In the genomic region with DNA sequence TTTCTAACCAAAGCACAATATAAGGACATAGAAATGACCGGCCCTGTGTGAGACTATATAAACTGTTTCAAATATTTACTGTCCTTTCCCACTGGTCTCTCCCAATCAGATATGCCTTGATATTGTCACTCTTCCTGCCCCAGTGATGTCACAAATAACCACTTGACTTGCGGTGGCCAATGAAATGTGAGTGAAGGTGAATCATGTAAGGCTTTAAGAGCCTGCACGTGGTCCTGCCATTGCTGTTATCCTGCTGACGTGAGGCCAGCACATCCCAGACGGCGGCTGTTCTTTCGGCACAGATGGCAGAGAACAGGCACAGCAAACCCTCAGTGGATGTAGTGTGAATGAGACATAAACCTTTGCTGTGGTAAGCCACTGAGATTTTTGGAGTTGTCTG, we compare ENCODE assay signal across 19 cellular contexts. TPM values are rescaled to one million over a fixed set of nuclear protein-coding genes. Genes with fewer than 3 reads are reported as not detected.
DNase-seq lines count a peak whose midpoint lies in the region; ATAC-seq and TF ChIP-seq lines count a peak whose summit lies in the region.
"Had no signal": no experiment of that assay in that cellular context is flagged by ENCODE, and none has a peak within 500 bp of the region (broad histone marks: within the 10 kb centered on the region; RNA-seq: fewer than 3 reads in every experiment).

No MANE protein-coding gene starts in this region.

- H3K27me3 ChIP-seq in heart left ventricle (no peaks in the 10 kb centered on the region), endodermal cell (ENCODE audit: control insufficient read depth, insufficient read depth, low read length, poor library complexity, severe bottlenecking) (no peaks in the 10 kb centered on the region), esophagus squamous epithelium (no peaks in the 10 kb centered on the region), gastrocnemius medialis (no peaks in the 10 kb centered on the region), upper lobe of left lung (no peaks in the 10 kb centered on the region)
- H3K27me3 ChIP-seq: neural progenitor cell, suprapubic skin had no signal

- TF ChIP-seq POLR2A in heart left ventricle (IDR thresholded peaks at IDR 0.05) (no peak), esophagus squamous epithelium (IDR thresholded peaks at IDR 0.05) (no peak), gastrocnemius medialis (IDR thresholded peaks at IDR 0.05) (no peak), upper lobe of left lung (IDR thresholded peaks at IDR 0.05) (no peak)

- in situ Hi-C loops in SK-MEL-5 (cut with HindIII; ENCODE audit: low pct_unique_long_range_greater_than_20kb, low sequenced_read_pairs) (no loop called here), gastrocnemius medialis (cut with MboI; ENCODE audit: low sequenced_read_pairs in 4 of 4) (no loop called here)

- no peak overlapping the region for H3K4me3 ChIP-seq in heart left ventricle
- H3K4me3 ChIP-seq in endodermal cell (ENCODE audit: low read length) = no peak overlapping the region
- H3K4me3 ChIP-seq in esophagus squamous epithelium = no peak overlapping the region
- H3K4me3 ChIP-seq in gastrocnemius medialis = no peak overlapping the region
- H3K4me3 ChIP-seq in upper lobe of left lung = no peak overlapping the region
- H3K4me3 ChIP-seq: neural progenitor cell, suprapubic skin had no signal

- peaks cover 5% of the 10 kb centered on the region for H3K4me1 Mint-ChIP-seq in endodermal cell

- peaks cover 0 to under 1% (median 0%) of the 10 kb centered on the region in 12 donors for H3K4me1 ChIP-seq in heart left ventricle
- peaks cover 5% of the 10 kb centered on the region for H3K4me1 ChIP-seq in endodermal cell (ENCODE audit: control insufficient read depth, insufficient read depth, low read length)
- peaks cover 0 to 13% (median 2%) of the 10 kb centered on the region in 3 donors for H3K4me1 ChIP-seq in esophagus squamous epithelium
- no peaks in the 10 kb centered on the region for H3K4me1 ChIP-seq in gastrocnemius medialis
- peaks cover 0 to 3% (median 0%) of the 10 kb centered on the region in 4 donors for H3K4me1 ChIP-seq in upper lobe of left lung
- H3K4me1 ChIP-seq: neural progenitor cell had no signal

- H3K4me3 Mint-ChIP-seq in endodermal cell = no peak overlapping the region
- H3K4me3 Mint-ChIP-seq: neural progenitor cell, T-helper 17 cell had no signal

- no peaks in the 10 kb centered on the region for H3K27me3 Mint-ChIP-seq in endodermal cell (ENCODE audit: insufficient read depth)
- H3K27me3 Mint-ChIP-seq: T-helper 17 cell had no signal

- peaks cover 84% of the 10 kb centered on the region for H3K36me3 Mint-ChIP-seq in endodermal cell (ENCODE audit: low read depth)

- DNase-seq in heart left ventricle (peak in 1 of 5 donors; percentile 37), Right ventricle myocardium superior (no peak), SK-MEL-5 (ENCODE audit: low read depth, low spot score) (peak; percentile 15), endodermal cell (peak; percentile 45), esophagus squamous epithelium (lab: John Stamatoyannopoulos, UW) (no peak), gastrocnemius medialis (no peak), upper lobe of left lung (no peak)
- DNase-seq: activated effector memory CD4-positive, alpha-beta T cell treated with Interleukin-2 at 50 U/mL for 16 hours; Caco-2; effector CD4-positive, alpha-beta T cell; NCI-H2171 treated with DMSO at 0.1 percent for 48 hours; T-helper 17 cell had no signal

- 61 to 74% (median 68%) methylated on average over 7 of the region's 7 CpGs for WGBS in heart left ventricle, 4 donors
- WGBS in endodermal cell (ENCODE audit: insufficient coverage in 1 of 2, insufficient read length in 1 of 2), 2 experiments = 96 to 97% methylated on average over 7 of the region's 7 CpGs
- WGBS in esophagus squamous epithelium, 2 donors = 93% methylated on average over 5 to 7 of the region's 7 CpGs
- WGBS in upper lobe of left lung, 2 donors = 89% methylated on average over 7 of the region's 7 CpGs

- no peak overlapping the region for H3K9ac ChIP-seq in endodermal cell (ENCODE audit: extremely low read depth, low read length, poor library complexity, severe bottlenecking)
- H3K9ac ChIP-seq: neural progenitor cell had no signal

- H3K36me3 ChIP-seq in heart left ventricle (peaks cover 0 to 87% (median 81%) of the 10 kb centered on the region in 9 donors), endodermal cell (ENCODE audit: control insufficient read depth, insufficient read depth, low read length) (peaks cover 78% of the 10 kb centered on the region), esophagus squamous epithelium (peaks cover 20 to 89% (median 30%) of the 10 kb centered on the region in 3 donors), gastrocnemius medialis (peaks cover 0 to 43% of the 10 kb centered on the region in 2 donors), upper lobe of left lung (peaks cover 6 to 89% (median 58%) of the 10 kb centered on the region in 4 donors)
- H3K36me3 ChIP-seq: neural progenitor cell had no signal

- intact Hi-C loops in heart left ventricle (cut with DNase I) (no loop called here), Right ventricle myocardium superior (cut with DNase I) (no loop called here), esophagus squamous epithelium (cut with DNase I) (no loop called here), gastrocnemius medialis (cut with DNase I; ENCODE audit: low total_unique reads) (no loop called here)

- no peak for TF ChIP-seq CTCF in heart left ventricle (IDR thresholded peaks at IDR 0.05)
- TF ChIP-seq CTCF in endodermal cell (conservative IDR thresholded peaks at IDR 0.05) = no peak
- TF ChIP-seq CTCF in esophagus squamous epithelium (IDR thresholded peaks at IDR 0.05) = no peak
- TF ChIP-seq CTCF in gastrocnemius medialis (IDR thresholded peaks at IDR 0.05 in 4 of 5, conservative IDR thresholded peaks at IDR 0.05 in 1 of 5) = no peak
- no peak for TF ChIP-seq CTCF in upper lobe of left lung (IDR thresholded peaks at IDR 0.05)

- peaks cover 8% of the 10 kb centered on the region for H3K9me3 Mint-ChIP-seq in endodermal cell
- H3K9me3 Mint-ChIP-seq: neural progenitor cell had no signal

- H3K27ac ChIP-seq in heart left ventricle (no peak overlapping the region), endodermal cell (ENCODE audit: low read depth, low read length) (no peak overlapping the region), esophagus squamous epithelium (no peak overlapping the region), gastrocnemius medialis (no peak overlapping the region), upper lobe of left lung (no peak overlapping the region)
- H3K27ac ChIP-seq: neural progenitor cell, suprapubic skin had no signal

- ATAC-seq in heart left ventricle (peak in 3 of 4 donors; percentile 36 to 67 (median 66)), Right ventricle myocardium superior (ENCODE audit: poor library complexity) (no peak), gastrocnemius medialis (no peak), upper lobe of left lung (ENCODE audit: low FRiP score in 2 of 2) (no peak), GM18858 (IDR thresholded peaks at IDR 0.05; ENCODE audit: unreplicated experiment) (no peak)
- ATAC-seq: T-helper 17 cell had no signal

- no peak for TF ChIP-seq EP300 in upper lobe of left lung (IDR thresholded peaks at IDR 0.05)

- H3K27ac Mint-ChIP-seq in endodermal cell = no peak overlapping the region
- H3K27ac Mint-ChIP-seq: neural progenitor cell had no signal

- H3K9me3 ChIP-seq in heart left ventricle (no peaks in the 10 kb centered on the region), endodermal cell (ENCODE audit: control insufficient read depth, low read length) (peaks cover 5% of the 10 kb centered on the region), esophagus squamous epithelium (no peaks in the 10 kb centered on the region), gastrocnemius medialis (no peaks in the 10 kb centered on the region), upper lobe of left lung (no peaks in the 10 kb centered on the region)
- H3K9me3 ChIP-seq: Caco-2, suprapubic skin had no signal

RNA-seq across cellular contexts. Expression of a gene that starts 5.4 kb away (rescaled TPM):
- 1 to 10 TPM; 2.3 to 5.9 (median 3.6) TPM for total RNA-seq in heart left ventricle
- polyA plus RNA-seq in heart left ventricle = 1 to 10 TPM; 1.1 to 1.9 TPM
- total RNA-seq in Right ventricle myocardium superior = 3.0 TPM
- 18.5 and 19.7 TPM in 2 replicates for total RNA-seq in SK-MEL-5 (2014; rRNA removed; shearing (Covaris generic))
- polyA plus RNA-seq in SK-MEL-5 (2015; cell fraction: cytosol; rRNA removed) = 6.2 and 10.8 TPM in 2 replicates
- 4.5 and 5.7 TPM in 2 replicates for polyA plus RNA-seq in SK-MEL-5 (2015; cell fraction: nucleus; rRNA removed)
- 10 to 100 TPM; 13.3 to 15.9 TPM for total RNA-seq in endodermal cell
- 6.6 TPM for polyA plus RNA-seq in endodermal cell (2013, experiment 1 of 2)
- polyA plus RNA-seq in endodermal cell (2013, experiment 2 of 2) = 6.3 TPM
- total RNA-seq in esophagus squamous epithelium = 10 to 100 TPM; 11.8 to 20.4 (median 13.1) TPM
- total RNA-seq in gastrocnemius medialis = 1 to 10 TPM; 2.2 to 4.7 (median 3.8) TPM
- 10 to 100 TPM; 13.3 to 25.2 (median 15.5) TPM for total RNA-seq in upper lobe of left lung

RNA-seq across cellular contexts. Expression of a gene that starts 33.0 kb away (rescaled TPM):
- under 1 TPM in 1 of 9 donors, not detected in 8; 0.10 TPM for total RNA-seq in heart left ventricle
- polyA plus RNA-seq in heart left ventricle = under 1 TPM in 1 of 2 donors, not detected in 1; 0.08 TPM
- total RNA-seq in Right ventricle myocardium superior = not detected
- not detected in 2 replicates for total RNA-seq in SK-MEL-5 (2014; rRNA removed; shearing (Covaris generic))
- not detected in 2 replicates for polyA plus RNA-seq in SK-MEL-5 (2015; cell fraction: cytosol; rRNA removed)
- 0.70 TPM in 1 of 2 replicates, not detected in the other for polyA plus RNA-seq in SK-MEL-5 (2015; cell fraction: nucleus; rRNA removed)
- under 1 TPM in 1 of 2 donors, not detected in 1; 0.15 TPM for total RNA-seq in endodermal cell
- polyA plus RNA-seq in endodermal cell (2013, experiment 1 of 2) = not detected
- not detected for polyA plus RNA-seq in endodermal cell (2013, experiment 2 of 2)
- total RNA-seq in esophagus squamous epithelium = under 1 TPM in 1 of 4 donors, not detected in 3; 0.57 TPM
- total RNA-seq in gastrocnemius medialis = under 1 TPM in 1 of 4 donors, not detected in 3; 0.31 TPM
- total RNA-seq in upper lobe of left lung = 1 to 10 TPM in 1 of 6 donors, under 1 TPM in 2, not detected in 3; 0.17 to 1.1 (median 0.37) TPM
- total RNA-seq: Caco-2, H4, left lobe of liver, OCI-LY7, pulmonary artery endothelial cell, T-helper 17 cell had no signal

RNA-seq across cellular contexts. Expression of a gene that starts 34.6 kb away (rescaled TPM):
- total RNA-seq in heart left ventricle (10 to 100 TPM; 16.0 to 26.7 (median 24.1) TPM), Right ventricle myocardium superior (14.7 TPM), endodermal cell (10 to 100 TPM; 65.2 to 79.5 TPM), esophagus squamous epithelium (10 to 100 TPM; 23.8 to 45.4 (median 30.5) TPM), gastrocnemius medialis (10 to 100 TPM; 13.8 to 27.6 (median 23.1) TPM), upper lobe of left lung (10 to 100 TPM; 35.1 to 61.8 (median 37.5) TPM)
- 10 to 100 TPM; 30.0 to 50.9 TPM for polyA plus RNA-seq in heart left ventricle
- 86.3 and 92.7 TPM in 2 replicates for total RNA-seq in SK-MEL-5 (2014; rRNA removed; shearing (Covaris generic))
- polyA plus RNA-seq in SK-MEL-5 (2015; cell fraction: cytosol; rRNA removed) = 84.6 and 86.2 TPM in 2 replicates
- 110 and 115 TPM in 2 replicates for polyA plus RNA-seq in SK-MEL-5 (2015; cell fraction: nucleus; rRNA removed)
- polyA plus RNA-seq in endodermal cell (2013, experiment 1 of 2) = 77.9 TPM
- polyA plus RNA-seq in endodermal cell (2013, experiment 2 of 2) = 72.6 TPM

RNA-seq across cellular contexts. Expression of a gene that starts 48.1 kb away (rescaled TPM):
- total RNA-seq in heart left ventricle = 10 to 100 TPM; 18.2 to 55.5 (median 34.7) TPM
- polyA plus RNA-seq in heart left ventricle = 10 to 100 TPM in 1 of 2 donors, 1 to 10 TPM in 1; 8.3 to 39.7 TPM
- 24.0 TPM for total RNA-seq in Right ventricle myocardium superior
- 112 and 113 TPM in 2 replicates for total RNA-seq in SK-MEL-5 (2014; rRNA removed; shearing (Covaris generic))
- 132 and 175 TPM in 2 replicates for polyA plus RNA-seq in SK-MEL-5 (2015; cell fraction: cytosol; rRNA removed)
- 88.7 and 106 TPM in 2 replicates for polyA plus RNA-seq in SK-MEL-5 (2015; cell fraction: nucleus; rRNA removed)
- total RNA-seq in endodermal cell = 100 to 1,000 TPM; 261 to 304 TPM
- 223 TPM for polyA plus RNA-seq in endodermal cell (2013, experiment 1 of 2)
- polyA plus RNA-seq in endodermal cell (2013, experiment 2 of 2) = 225 TPM
- total RNA-seq in esophagus squamous epithelium = 100 to 1,000 TPM in 1 of 4 donors, 10 to 100 TPM in 3; 51.5 to 121 (median 62.7) TPM
- 10 to 100 TPM; 20.8 to 35.0 (median 30.7) TPM for total RNA-seq in gastrocnemius medialis
- 100 to 1,000 TPM in 2 of 6 donors, 10 to 100 TPM in 4; 41.9 to 132 (median 84.6) TPM for total RNA-seq in upper lobe of left lung

RNA-seq across cellular contexts. Expression of a gene that starts 57.8 kb away (rescaled TPM):
- total RNA-seq in heart left ventricle (10 to 100 TPM in 5 of 9 donors, 1 to 10 TPM in 4; 6.5 to 40.4 (median 12.5) TPM), Right ventricle myocardium superior (10.6 TPM), endodermal cell (100 to 1,000 TPM; 179 to 291 TPM), esophagus squamous epithelium (10 to 100 TPM in 2 of 4 donors, 1 to 10 TPM in 1, under 1 TPM in 1; 0.19 to 21.4 (median 8.4) TPM), gastrocnemius medialis (10 to 100 TPM in 2 of 4 donors, 1 to 10 TPM in 2; 7.0 to 12.9 (median 9.7) TPM), upper lobe of left lung (10 to 100 TPM in 5 of 6 donors, 1 to 10 TPM in 1; 8.9 to 59.7 (median 29.3) TPM)
- polyA plus RNA-seq in heart left ventricle = 10 to 100 TPM; 11.4 to 25.2 TPM
- 236 and 244 TPM in 2 replicates for total RNA-seq in SK-MEL-5 (2014; rRNA removed; shearing (Covaris generic))
- 344 and 374 TPM in 2 replicates for polyA plus RNA-seq in SK-MEL-5 (2015; cell fraction: cytosol; rRNA removed)
- 765 and 831 TPM in 2 replicates for polyA plus RNA-seq in SK-MEL-5 (2015; cell fraction: nucleus; rRNA removed)
- polyA plus RNA-seq in endodermal cell (2013, experiment 1 of 2) = 230 TPM
- polyA plus RNA-seq in endodermal cell (2013, experiment 2 of 2) = 211 TPM
- total RNA-seq: T-helper 17 cell had no signal

Comparison
In these comparisons a context has a peak if more than half of its experiments do, and no peak if none do; other contexts are left out.
1. ATAC-seq: peak in heart left ventricle (3 of 4); none in Right ventricle myocardium superior (single experiment), gastrocnemius medialis (0 of 2), upper lobe of left lung (0 of 2) and GM18858 (single experiment).
2. DNase-seq: peak in SK-MEL-5 (single experiment) and endodermal cell (single experiment); none in Right ventricle myocardium superior (single experiment), esophagus squamous epithelium (single experiment), gastrocnemius medialis (0 of 2) and upper lobe of left lung (0 of 2).